24 cellular contexts compared by ENCODE assay signal in the genomic region with DNA sequence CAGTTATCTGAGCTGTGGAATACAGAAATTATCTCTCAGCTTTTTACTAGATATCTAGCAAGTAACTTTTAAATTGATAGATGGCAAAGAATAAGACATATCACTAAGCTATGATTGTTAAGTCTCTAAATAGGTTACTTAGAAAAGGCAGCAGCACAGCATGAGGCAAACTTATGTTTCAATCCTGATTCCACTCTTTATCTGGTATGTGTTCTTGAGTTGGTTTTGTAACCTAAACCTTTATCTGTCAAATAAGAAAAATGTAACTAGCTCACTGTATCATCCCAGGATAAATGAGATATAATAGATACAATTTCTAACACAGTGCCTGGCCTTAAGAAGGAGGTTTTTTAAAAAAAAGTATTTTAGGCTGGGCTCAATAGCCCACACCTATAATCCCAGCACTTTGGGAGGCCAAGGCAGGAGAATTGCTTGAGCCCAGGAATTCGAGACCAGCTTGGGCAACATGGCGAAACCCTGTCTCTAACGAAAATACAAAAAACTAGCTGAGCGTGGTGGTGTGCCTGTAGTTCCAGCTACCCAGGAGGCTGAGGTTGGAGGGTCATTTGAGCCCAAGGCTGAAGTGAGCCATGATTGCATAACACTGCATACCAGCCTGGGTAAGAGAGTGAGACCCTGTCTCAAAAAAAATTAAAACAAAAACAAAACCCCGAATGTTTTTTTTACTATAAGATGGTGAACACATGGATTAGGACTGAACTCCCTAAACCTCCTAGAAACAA.
"Had no signal": no experiment of that assay in that cellular context is flagged by ENCODE, and none has a peak within 500 bp of the region (broad histone marks: within the 10 kb centered on the region; RNA-seq: fewer than 3 reads in every experiment).

No MANE protein-coding gene starts in this region.

- H3K36me3 Mint-ChIP-seq: natural killer cell had no signal

- H3K36me3 ChIP-seq: neural progenitor cell, prostate gland, uterus had no signal

- FAIRE-seq: pancreas, small intestine had no signal

- ATAC-seq: natural killer cell; pancreas; sciatic nerve; stimulated activated effector memory CD8-positive, alpha-beta T cell treated with anti-CD3 and anti-CD28 coated beads, Interleukin-12 subunit alpha, Interleukin-12 subunit beta, amount 100 ng/mL, for 72 hours had no signal

- DNase-seq: hypothalamus; immature natural killer cell; islet precursor cell; left ventricle myocardium inferior; naive B cell; natural killer cell; nephron progenitor cell; pancreas; posterior cingulate gyrus; small intestine; spleen; stimulated activated CD4-positive, alpha-beta T cell treated with anti-CD3 and anti-CD28 coated beads, Interleukin-4, amount 100 ng/mL, for 24 hours; stimulated activated naive CD4-positive, alpha-beta T cell; uterus had no signal

- H3K4me1 ChIP-seq: left ventricle myocardium inferior, neural progenitor cell, pancreas, prostate gland, spleen, suprapubic skin, tibial nerve, uterus had no signal

- H2AFZ ChIP-seq: neural progenitor cell had no signal

- H3K4me1 Mint-ChIP-seq: immature natural killer cell; mesothelial cell of epicardium; naive B cell; natural killer cell; nephron progenitor cell; neural progenitor cell; stimulated activated effector memory CD8-positive, alpha-beta T cell treated with anti-CD3 and anti-CD28 coated beads, Interleukin-12 subunit alpha, Interleukin-12 subunit beta, amount 100 ng/mL, for 72 hours had no signal

- H3K27me3 ChIP-seq: neural progenitor cell, pancreas, spleen, suprapubic skin, tibial nerve, uterus had no signal

- H3K9ac ChIP-seq: neural progenitor cell had no signal

- H3K9me3 ChIP-seq: left ventricle myocardium inferior, pancreas, prostate gland, spleen, suprapubic skin, tibial nerve, uterus had no signal

- H3K9me3 Mint-ChIP-seq: mesothelial cell of epicardium; naive B cell; natural killer cell; nephron progenitor cell; neural progenitor cell; stimulated activated effector memory CD8-positive, alpha-beta T cell treated with anti-CD3 and anti-CD28 coated beads, Interleukin-12 subunit alpha, Interleukin-12 subunit beta, amount 100 ng/mL, for 72 hours; stimulated activated naive CD8-positive, alpha-beta T cell treated with anti-CD3 and anti-CD28 coated beads, Interleukin-15, Interleukin-2, amounts not matched to agents 100 ng/mL and 50 ng/mL, for 24 hours; type B pancreatic cell had no signal

- H3K4me3 ChIP-seq: left ventricle myocardium inferior, lung, neural progenitor cell, pancreas, prostate gland, spleen, suprapubic skin, tibial nerve, uterus had no signal

- H3K4me3 Mint-ChIP-seq: immature natural killer cell; mesothelial cell of epicardium; naive B cell; natural killer cell; nephron progenitor cell; neural progenitor cell; stimulated activated effector memory CD8-positive, alpha-beta T cell treated with anti-CD3 and anti-CD28 coated beads, Interleukin-12 subunit alpha, Interleukin-12 subunit beta, amount 100 ng/mL, for 72 hours; stimulated activated naive CD8-positive, alpha-beta T cell treated with anti-CD3 and anti-CD28 coated beads, Interleukin-15, Interleukin-2, amounts not matched to agents 100 ng/mL and 50 ng/mL, for 24 hours; type B pancreatic cell had no signal

- H3K27ac Mint-ChIP-seq: immature natural killer cell; mesothelial cell of epicardium; naive B cell; natural killer cell; nephron progenitor cell; neural progenitor cell; stimulated activated effector memory CD8-positive, alpha-beta T cell treated with anti-CD3 and anti-CD28 coated beads, Interleukin-12 subunit alpha, Interleukin-12 subunit beta, amount 100 ng/mL, for 72 hours; stimulated activated naive CD8-positive, alpha-beta T cell treated with anti-CD3 and anti-CD28 coated beads, Interleukin-15, Interleukin-2, amounts not matched to agents 100 ng/mL and 50 ng/mL, for 24 hours; type B pancreatic cell had no signal

- H3K4me2 ChIP-seq: neural progenitor cell had no signal

- H3K27me3 Mint-ChIP-seq: naive B cell; stimulated activated naive CD8-positive, alpha-beta T cell treated with anti-CD3 and anti-CD28 coated beads, Interleukin-15, Interleukin-2, amounts not matched to agents 100 ng/mL and 50 ng/mL, for 24 hours; type B pancreatic cell had no signal

- H3K27ac ChIP-seq: left ventricle myocardium inferior, neural progenitor cell, pancreas, prostate gland, spleen, suprapubic skin, tibial nerve, uterus had no signal
